ENCODE assay signal across 16 cellular contexts in genomic region chr2:229861431-229861830, GRCh38.
"Had no signal": no experiment of that assay in that cellular context is flagged by ENCODE, and none has a peak within 500 bp of the region (broad histone marks: within the 10 kb centered on the region; RNA-seq: fewer than 3 reads in every experiment).

No MANE protein-coding gene starts in this region.

- ATAC-seq: activated CD8-positive, alpha-beta T cell treated with anti-CD3 and anti-CD28 coated beads, Interleukin-2, amount 10 ng/mL, durations not matched to agents 7 days and 5 days; activated T-cell treated with anti-CD3 and anti-CD28 coated beads, Interleukin-2, amount 50 U/mL, for 72 hours; gastroesophageal sphincter; heart right ventricle; left colon; lower lobe of right lung; stimulated activated memory B cell treated with anti-CD40 and anti-IgM and Interleukin-4, amounts not matched to agents 10 μg/mL and 1 μg/mL and 100 μg/mL, for 72 hours had no signal

- H3K27ac ChIP-seq: gastroesophageal sphincter, heart right ventricle, lower lobe of right lung, tibial nerve, vagina had no signal

- H3K9me3 ChIP-seq: gastroesophageal sphincter, heart right ventricle, lower lobe of right lung, tibial nerve, vagina had no signal

- H3K4me3 ChIP-seq: gastroesophageal sphincter, heart right ventricle, lower lobe of right lung, tibial nerve, vagina had no signal

- H3K4me1 ChIP-seq: lower lobe of right lung, vagina had no signal

- H3K27me3 ChIP-seq: gastroesophageal sphincter, heart right ventricle, tibial nerve, vagina had no signal

- DNase-seq: activated CD4-positive, alpha-beta T cell treated with anti-CD3 and anti-CD28 coated beads, Interleukin-2, amount 10 ng/mL, durations not matched to agents 24 days and 14 days; activated CD8-positive, alpha-beta memory T cell treated with anti-CD3 and anti-CD28 coated beads, Interleukin-2, amount 50 U/mL, for 4 hours; activated CD8-positive, alpha-beta T cell treated with anti-CD3 and anti-CD28 coated beads, Interleukin-2, amount 10 ng/mL, durations not matched to agents 7 days and 5 days; activated gamma-delta T cell; activated naive CD8-positive, alpha-beta T cell treated with anti-CD3 and anti-CD28 coated beads for 36 hours; activated T-cell treated with anti-CD3 and anti-CD28 coated beads, Interleukin-2, amount 50 U/mL, for 72 hours; effector memory CD4-positive, alpha-beta T cell; heart right ventricle; left colon; lower lobe of right lung; naive B cell; stimulated activated CD4-positive, alpha-beta T cell treated with anti-CD3 and anti-CD28 coated beads, Interleukin-2, amount 100 ng/mL, for 48 hours had no signal
